ENCODE assay signal across 8 cellular contexts in the genomic region with DNA sequence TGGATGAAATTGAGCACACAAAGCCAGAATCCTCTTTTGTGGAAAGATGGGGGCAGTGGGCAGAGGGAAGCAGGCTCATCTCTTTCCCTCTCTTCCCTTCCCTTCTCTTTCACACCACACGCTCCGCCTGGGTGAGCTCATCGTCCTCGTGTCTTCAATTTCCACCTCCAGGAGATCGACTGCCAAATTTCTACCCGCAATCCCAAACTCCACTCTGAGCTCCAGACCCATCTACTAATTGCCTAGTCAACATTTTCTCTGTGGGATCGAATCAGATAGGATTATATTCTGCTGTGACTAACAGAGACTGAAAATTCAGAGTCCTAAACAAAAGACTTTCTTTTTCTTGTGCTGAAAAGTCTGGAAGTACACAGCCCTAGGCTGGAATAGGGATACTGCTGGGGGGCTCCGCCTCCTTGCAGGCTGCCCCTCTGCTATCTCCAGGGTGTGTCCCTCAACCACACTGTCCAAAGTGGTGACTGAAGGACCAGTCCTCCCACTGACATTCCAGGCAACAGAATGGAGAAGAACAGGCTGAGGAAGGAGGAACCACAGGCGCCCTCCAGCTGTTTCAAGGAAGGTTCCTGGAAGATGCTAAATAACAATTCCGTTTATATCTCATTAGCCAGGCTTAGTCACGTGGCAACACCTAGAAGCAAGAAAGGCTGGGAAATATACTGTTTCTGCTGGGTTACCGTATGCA. TPM values are rescaled to one million over a fixed set of nuclear protein-coding genes. Genes with fewer than 3 reads are reported as not detected.
DNase-seq lines count a peak whose midpoint lies in the region; ATAC-seq, FAIRE-seq and TF ChIP-seq lines count a peak whose summit lies in the region.
"Had no signal": no experiment of that assay in that cellular context is flagged by ENCODE, and none has a peak within 500 bp of the region (broad histone marks: within the 10 kb centered on the region; RNA-seq: fewer than 3 reads in every experiment).

No MANE protein-coding gene starts in this region.

- no peak overlapping the region for H3K27ac ChIP-seq in spleen

- no peak overlapping the region for H3K4me3 ChIP-seq in spleen

- DNase-seq in HTR-8/SVneo (ENCODE audit: insufficient read length, low spot score) (peak; percentile 45), fibroblast of peridontal ligament (ENCODE audit: extremely low read depth) (peak; percentile 90), spleen (peak; percentile 23), GM12891 (ENCODE audit: insufficient read length, low spot score) (no peak), NCI-H1694 treated with DMSO at 0.1 percent for 48 hours (lab: John Stamatoyannopoulos, UW) (no peak)
- DNase-seq: small intestine had no signal

- FAIRE-seq in HTR-8/SVneo (lab: Jason Lieb, UNC): peak; percentile 49
- no peak for FAIRE-seq in GM12891 (lab: Jason Lieb, UNC)
- FAIRE-seq: small intestine had no signal

- TF ChIP-seq CTCF in spleen (IDR thresholded peaks at IDR 0.05 in 8 of 11, conservative IDR thresholded peaks at IDR 0.05 in 3 of 11): no peak

- peaks cover 0 to 69% (median 7%) of the 10 kb centered on the region in 7 donors for H3K27me3 ChIP-seq in spleen (replicated peaks in 1 of 7)

- 50 to 63% (median 54%) methylated on average over 12 of the region's 12 CpGs for WGBS in spleen, 5 donors

- H3K36me3 ChIP-seq in spleen: no peaks in the 10 kb centered on the region

- intact Hi-C loops in spleen (cut with DNase I; ENCODE audit: low total_unique reads): no loop called here

- H3K9me3 ChIP-seq in spleen: no peaks in the 10 kb centered on the region

- no peak for TF ChIP-seq POLR2A in spleen (IDR thresholded peaks at IDR 0.05)
- TF ChIP-seq POLR2A in GM12891 (IDR thresholded peaks at IDR 0.05; ENCODE audit: low read depth, low read length): no peak

- H3K4me1 ChIP-seq in spleen: peaks cover 0 to 45% (median 15%) of the 10 kb centered on the region in 6 donors

- no peak for ATAC-seq in HG02642 (IDR thresholded peaks at IDR 0.05; ENCODE audit: poor library complexity, unreplicated experiment)

TF ChIP-seq in GM12891, 5 proteins besides CTCF, POLR2A, EP300 and RAD21:
- no peak for TF ChIP-seq POLR2AphosphoS5 (IDR thresholded peaks at IDR 0.05; ENCODE audit: low read depth, low read length)
- no peak for TF ChIP-seq SPI1 (IDR thresholded peaks at IDR 0.05; ENCODE audit: low read depth, low read length)
- no peak for TF ChIP-seq TAF1 (IDR thresholded peaks at IDR 0.05; ENCODE audit: low read depth, low read length)
- TF ChIP-seq PAX5 (IDR thresholded peaks at IDR 0.05; ENCODE audit: insufficient read depth, low read length, severe bottlenecking): no peak
- TF ChIP-seq POU2F2 (IDR thresholded peaks at IDR 0.05; ENCODE audit: low read depth, low read length): no peak

RNA-seq across cellular contexts. Expression of gene HSPA12B, which starts 5.0 kb away (rescaled TPM):
- 10 to 100 TPM; 12.6 to 74.0 (median 29.9) TPM for total RNA-seq in spleen
- 10 to 100 TPM in 2 of 3 donors, 1 to 10 TPM in 1; 5.7 to 41.6 (median 21.3) TPM for polyA plus RNA-seq in spleen
- polyA plus RNA-seq in GM12891 (2012; ENCODE audit: low read depth, missing spikeins): 0.12 TPM
- total RNA-seq: activated T-helper 1 cell treated with anti-CD3 and anti-CD28 coated beads, Interleukin-12 subunit alpha, Interleukin-12 subunit beta, Interleukin-2, Interleukin-4 antibody, amounts not matched to agents 30 ng/mL and 10 ng/mL and 1 ng/mL, durations not matched to agents 14 hours and 24 hours and 36 hours had no signal

RNA-seq across cellular contexts. Expression of gene SIGLEC1, which starts 15.1 kb away (rescaled TPM):
- total RNA-seq in spleen: 10 to 100 TPM in 5 of 7 donors, 1 to 10 TPM in 2; 3.0 to 50.2 (median 21.9) TPM
- 10 to 100 TPM in 2 of 3 donors, 1 to 10 TPM in 1; 8.1 to 18.4 (median 11.0) TPM for polyA plus RNA-seq in spleen
- polyA plus RNA-seq in GM12891 (2012; ENCODE audit: low read depth, missing spikeins): not detected
- total RNA-seq: activated T-helper 1 cell treated with anti-CD3 and anti-CD28 coated beads, Interleukin-12 subunit alpha, Interleukin-12 subunit beta, Interleukin-2, Interleukin-4 antibody, amounts not matched to agents 30 ng/mL and 10 ng/mL and 1 ng/mL, durations not matched to agents 14 hours and 24 hours and 36 hours had no signal

RNA-seq across cellular contexts. Expression of gene ADISSP, which starts 40.1 kb away (rescaled TPM):
- 10 to 100 TPM; 29.4 to 42.4 (median 35.1) TPM for total RNA-seq in spleen
- 10 to 100 TPM; 31.3 to 55.5 (median 36.8) TPM for polyA plus RNA-seq in spleen
- 22.8 TPM for polyA plus RNA-seq in GM12891 (2012; ENCODE audit: low read depth, missing spikeins)

RNA-seq across cellular contexts. Expression of gene ADAM33, which starts 45.7 kb away (rescaled TPM):
- total RNA-seq in spleen: 10 to 100 TPM in 3 of 7 donors, 1 to 10 TPM in 4; 4.0 to 10.7 (median 9.1) TPM
- 10 to 100 TPM in 1 of 3 donors, 1 to 10 TPM in 2; 5.9 to 31.6 (median 9.5) TPM for polyA plus RNA-seq in spleen
- not detected for polyA plus RNA-seq in GM12891 (2012; ENCODE audit: low read depth, missing spikeins)
- total RNA-seq: activated T-helper 1 cell treated with anti-CD3 and anti-CD28 coated beads, Interleukin-12 subunit alpha, Interleukin-12 subunit beta, Interleukin-2, Interleukin-4 antibody, amounts not matched to agents 30 ng/mL and 10 ng/mL and 1 ng/mL, durations not matched to agents 14 hours and 24 hours and 36 hours had no signal

RNA-seq across cellular contexts. Expression of gene SPEF1, which starts 53.8 kb away (rescaled TPM):
- not detected for total RNA-seq in spleen
- under 1 TPM in 2 of 3 donors, not detected in 1; 0.06 to 0.11 TPM for polyA plus RNA-seq in spleen
- polyA plus RNA-seq in GM12891 (2012; ENCODE audit: low read depth, missing spikeins): 0.05 TPM
- total RNA-seq: activated T-helper 1 cell treated with anti-CD3 and anti-CD28 coated beads, Interleukin-12 subunit alpha, Interleukin-12 subunit beta, Interleukin-2, Interleukin-4 antibody, amounts not matched to agents 30 ng/mL and 10 ng/mL and 1 ng/mL, durations not matched to agents 14 hours and 24 hours and 36 hours had no signal

Comparison
In these comparisons a context has a peak if more than half of its experiments do, and no peak if none do; other contexts are left out.
1. DNase-seq: peak in HTR-8/SVneo (single experiment), fibroblast of peridontal ligament (single experiment) and spleen (single experiment); none in GM12891 (single experiment) and NCI-H1694 treated with DMSO at 0.1 percent for 48 hours (single experiment).